Comparison of ENCODE assay signal across 8 cellular contexts in the genomic region with DNA sequence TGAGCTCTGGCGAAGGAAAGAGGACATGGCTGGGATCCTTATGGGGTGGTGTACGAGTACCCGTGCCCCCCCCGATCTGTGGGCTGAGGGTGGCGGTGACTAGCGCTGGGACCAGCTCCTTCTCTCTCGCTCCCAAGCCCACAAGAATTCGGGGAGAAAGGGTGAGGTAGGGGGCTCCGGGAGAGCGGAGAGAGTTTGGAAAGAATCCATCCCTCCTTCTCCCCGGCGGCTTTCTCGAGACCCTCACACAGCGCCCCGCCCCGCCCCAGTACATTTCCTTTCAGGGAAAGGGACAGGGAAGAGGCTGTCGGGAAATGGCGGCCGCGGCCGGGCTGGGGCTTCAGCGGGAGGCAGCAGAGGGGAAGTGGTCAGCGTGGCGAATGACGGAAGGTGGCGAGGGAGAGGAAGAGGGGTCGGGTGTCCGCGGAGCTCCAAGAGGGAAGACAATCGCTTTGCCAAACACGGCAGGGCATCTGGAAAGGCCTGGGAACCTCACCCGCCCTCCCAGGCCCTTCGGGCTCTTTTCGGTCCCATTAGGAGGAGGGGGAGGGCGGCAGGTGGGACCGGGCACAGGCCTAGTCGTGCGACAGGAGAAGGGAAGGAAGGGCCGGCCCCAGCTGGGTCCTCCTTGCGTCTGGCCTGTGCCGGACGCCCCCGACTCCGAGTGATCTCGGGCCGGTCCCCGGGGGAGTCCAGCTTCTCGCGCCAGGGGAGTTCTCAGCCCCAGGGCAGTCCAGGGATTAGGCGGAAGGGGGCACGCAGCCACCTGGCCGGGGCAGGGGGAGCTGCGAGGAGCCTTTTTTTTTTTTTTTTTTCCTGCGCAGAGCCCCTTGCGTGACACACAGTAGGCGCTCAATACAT. TPM values are rescaled to one million over a fixed set of nuclear protein-coding genes. Genes with fewer than 3 reads are reported as not detected.
DNase-seq lines count a peak whose midpoint lies in the region; ATAC-seq and TF ChIP-seq lines count a peak whose summit lies in the region.

No MANE protein-coding gene starts in this region.

- TF ChIP-seq POLR2A in Peyer's patch (IDR thresholded peaks at IDR 0.05), result no peak

- H3K4me3 ChIP-seq in Peyer's patch (peak overlapping the region; percentile 49 to 69 (median 60)), right atrium auricular region (peak overlapping the region; percentile 58 to 59), psoas muscle (peak overlapping the region; percentile 66)

- WGBS in psoas muscle, 3 donors, result 1 to 19% (median 2%) methylated on average over 16 to 55 of the region's 56 CpGs

- intact Hi-C loops in psoas muscle (cut with DNase I), result loop anchor here (5.0 to 10.0 kb wide), 5 partner anchors 134 to 507 kb away; a partner anchor contains a TSS

- H3K27me3 ChIP-seq in Peyer's patch (no peaks in the 10 kb centered on the region), right atrium auricular region (no peaks in the 10 kb centered on the region), psoas muscle (ENCODE audit: insufficient read depth in 3 of 3, low read length in 2 of 3) (peaks cover 0 to 16% (median 0%) of the 10 kb centered on the region in 3 donors)

- H3K27ac ChIP-seq in Peyer's patch (peak overlapping the region; percentile 76 to 92 (median 83)), right atrium auricular region (peak overlapping the region; percentile 91 to 95), psoas muscle (peak overlapping the region; percentile 84)

- DNase-seq in NCI-H1436 (lab: John Stamatoyannopoulos, UW) (peak; percentile 32), NCI-H1436 treated with DMSO at 0.1 percent for 48 hours (lab: John Stamatoyannopoulos, UW) (no peak), Peyer's patch (peak; percentile 51 to 77 (median 67)), anterior cingulate cortex (lab: John Stamatoyannopoulos, UW) (peak in 54 of 58 donors; percentile 2 to 71 (median 36)), right atrium auricular region (ENCODE audit: low spot score) (no peak), psoas muscle (peak; percentile 62 to 81), mesenteric fat pad (ENCODE audit: low spot score) (no peak)

- TF ChIP-seq CTCF in Peyer's patch (IDR thresholded peaks at IDR 0.05), result no peak
- TF ChIP-seq CTCF in right atrium auricular region (IDR thresholded peaks at IDR 0.05), result no peak
- no peak for TF ChIP-seq CTCF in psoas muscle (IDR thresholded peaks at IDR 0.05)

- ATAC-seq in HG02870 (IDR thresholded peaks at IDR 0.05; ENCODE audit: unreplicated experiment), result peak; percentile 33
- ATAC-seq in psoas muscle, result peak; percentile 74 to 84 (median 80)

- H3K4me1 ChIP-seq in Peyer's patch (peaks cover 0 to 15% (median 0%) of the 10 kb centered on the region in 4 donors), right atrium auricular region (peaks cover 0 to 4% of the 10 kb centered on the region in 2 donors), psoas muscle (no peaks in the 10 kb centered on the region)

- H3K9me3 ChIP-seq in Peyer's patch (no peaks in the 10 kb centered on the region), right atrium auricular region (no peaks in the 10 kb centered on the region), psoas muscle (no peaks in the 10 kb centered on the region)

- H3K36me3 ChIP-seq in Peyer's patch, result no peaks in the 10 kb centered on the region
- H3K36me3 ChIP-seq in right atrium auricular region, result peaks cover 3% of the 10 kb centered on the region
- peaks cover 0 to 5% of the 10 kb centered on the region in 2 donors for H3K36me3 ChIP-seq in psoas muscle (ENCODE audit: insufficient read depth in 1 of 2, low read depth in 1 of 2)

RNA-seq across cellular contexts. Expression of a gene that starts 10.2 kb away (rescaled TPM):
- total RNA-seq in Peyer's patch (10 to 100 TPM; 29.4 to 64.5 (median 43.1) TPM), right atrium auricular region (10 to 100 TPM; 40.5 to 48.5 TPM), psoas muscle (100 to 1,000 TPM in 1 of 4 donors, 10 to 100 TPM in 3; 43.7 to 101 (median 67.4) TPM), mesenteric fat pad (62.1 TPM)
- 10 to 100 TPM; 49.1 to 83.3 (median 52.1) TPM for polyA plus RNA-seq in psoas muscle

RNA-seq across cellular contexts. Expression of a gene that starts 10.5 kb away (rescaled TPM):
- 10 to 100 TPM; 25.6 to 53.8 (median 36.0) TPM for total RNA-seq in Peyer's patch
- total RNA-seq in right atrium auricular region, result 10 to 100 TPM in 1 of 2 donors, 1 to 10 TPM in 1; 9.7 to 11.8 TPM
- 10 to 100 TPM in 3 of 4 donors, 1 to 10 TPM in 1; 5.4 to 15.7 (median 11.3) TPM for total RNA-seq in psoas muscle
- polyA plus RNA-seq in psoas muscle, result 10 to 100 TPM; 14.4 to 48.5 (median 24.7) TPM
- 46.9 TPM for total RNA-seq in mesenteric fat pad

RNA-seq across cellular contexts. Expression of a gene that starts 27.4 kb away (rescaled TPM):
- 100 to 1,000 TPM; 236 to 729 (median 490) TPM for total RNA-seq in Peyer's patch
- total RNA-seq in right atrium auricular region, result 1,000 to 10,000 TPM in 1 of 2 donors, 100 to 1,000 TPM in 1; 495 to 1,021 TPM
- total RNA-seq in psoas muscle, result 100 to 1,000 TPM; 102 to 181 (median 132) TPM
- 1,000 to 10,000 TPM in 2 of 3 donors, 100 to 1,000 TPM in 1; 848 to 1,450 (median 1,427) TPM for polyA plus RNA-seq in psoas muscle
- total RNA-seq in mesenteric fat pad, result 140 TPM

RNA-seq across cellular contexts. Expression of a gene that starts 32.2 kb away (rescaled TPM):
- total RNA-seq in Peyer's patch, result 10 to 100 TPM in 1 of 4 donors, 1 to 10 TPM in 2, not detected in 1; 1.4 to 66.8 (median 6.0) TPM
- total RNA-seq in right atrium auricular region, result 1 to 10 TPM; 2.1 to 2.4 TPM
- total RNA-seq in psoas muscle, result 1 to 10 TPM in 3 of 4 donors, under 1 TPM in 1; 0.81 to 2.0 (median 1.3) TPM
- under 1 TPM; 0.27 to 0.47 (median 0.37) TPM for polyA plus RNA-seq in psoas muscle
- total RNA-seq in mesenteric fat pad, result 11.5 TPM

Comparison
In these comparisons a context has a peak if more than half of its experiments do, and no peak if none do; other contexts are left out.
1. DNase-seq: peak in NCI-H1436 (single experiment), Peyer's patch (3 of 3), anterior cingulate cortex (54 of 58) and psoas muscle (2 of 2); none in NCI-H1436 treated with DMSO at 0.1 percent for 48 hours (single experiment), right atrium auricular region (single experiment) and mesenteric fat pad (single experiment).
2. Peak in every context shown above with its lines, with median percentiles within 50 percentile points of each other: H3K27ac ChIP-seq and H3K4me3 ChIP-seq.